8 cellular contexts compared by ENCODE assay signal in the genomic region with DNA sequence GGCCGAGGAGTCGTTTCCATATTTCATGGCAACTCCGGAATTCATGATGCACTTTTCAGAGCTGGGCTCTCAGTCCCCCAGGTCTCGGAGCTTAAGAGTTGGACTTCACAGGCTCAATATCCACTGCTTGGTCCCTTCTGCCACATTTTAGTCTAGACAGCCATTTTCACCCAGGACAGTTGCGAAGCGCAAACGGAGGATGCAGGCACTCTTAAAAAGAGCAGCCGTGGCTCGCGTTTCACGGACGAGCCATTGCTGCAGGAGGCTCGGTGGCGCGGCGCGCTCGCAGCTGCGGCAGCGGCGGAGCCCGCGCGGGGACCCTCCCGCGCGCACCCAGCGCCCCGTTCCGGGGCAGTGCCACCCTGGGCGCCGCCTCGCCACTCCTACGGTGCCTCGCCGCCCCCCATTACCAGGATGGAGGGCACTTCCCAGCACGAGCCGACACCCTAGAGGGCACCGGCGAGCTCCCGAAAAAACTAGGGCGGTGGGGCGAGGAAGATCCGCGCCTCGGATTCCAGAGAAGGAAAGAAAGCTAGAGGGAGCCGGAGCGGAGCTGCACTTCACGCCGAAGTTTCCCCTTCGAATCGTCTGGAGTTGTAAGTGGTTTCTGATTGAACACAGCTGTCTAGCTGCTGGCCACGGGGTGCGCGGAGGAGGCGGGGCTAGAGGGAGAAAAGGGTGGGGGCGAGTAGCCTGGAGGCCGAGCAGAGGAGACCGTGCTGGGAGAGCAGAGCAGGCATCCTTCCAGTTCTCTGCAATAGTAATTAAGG.
DNase-seq lines count a peak whose midpoint lies in the region; ATAC-seq and TF ChIP-seq lines count a peak whose summit lies in the region.

No MANE protein-coding gene starts in this region.

- H3K9me3 ChIP-seq in HUES6 (ENCODE audit: control insufficient read depth, insufficient read depth, low read depth, low read length) (no peaks in the 10 kb centered on the region), SU-DHL-6 (ENCODE audit: insufficient read depth, low read length) (no peaks in the 10 kb centered on the region), trophoblast cell (ENCODE audit: insufficient read depth, low read depth, low read length) (no peaks in the 10 kb centered on the region), tibial artery (no peaks in the 10 kb centered on the region)

- TF ChIP-seq CTCF in SU-DHL-6 (IDR thresholded peaks at IDR 0.05; ENCODE audit: insufficient read depth, low read length, poor library complexity, severe bottlenecking) = no peak
- TF ChIP-seq CTCF in tibial artery (IDR thresholded peaks at IDR 0.05) = peak in 1 of 2 experiments; percentile 8

- ATAC-seq in GM21423 (IDR thresholded peaks at IDR 0.05; ENCODE audit: unreplicated experiment) = peak; percentile 96

- no peak overlapping the region for H2AK5ac ChIP-seq in trophoblast cell (ENCODE audit: low read length)

- no peaks in the 10 kb centered on the region for H4K20me1 ChIP-seq in SU-DHL-6 (ENCODE audit: low read depth, low read length)

- peak overlapping the region; percentile 73 for H2BK12ac ChIP-seq in trophoblast cell (ENCODE audit: low read length)

- WGBS in trophoblast cell (ENCODE audit: extremely low coverage, insufficient coverage, insufficient read length) = no CpG with 5 or more reads among the region's 59 CpGs

- peak; percentile 87 for DNase-seq in D341Med (ENCODE audit: low spot score)
- peak; percentile 56 for DNase-seq in activated naive CD8-positive, alpha-beta T cell treated with anti-CD3 and anti-CD28 coated beads, Interleukin-2, amount 50 U/mL, for 16 hours (ENCODE audit: low read depth, low spot score)
- peak; percentile 95 for DNase-seq in cardiac septum (ENCODE audit: low spot score)
- DNase-seq in trophoblast cell = peak; percentile 42 to 62
- DNase-seq in tibial artery = peak; percentile 89 to 90

- H4K8ac ChIP-seq in trophoblast cell (ENCODE audit: low read depth, low read length) = peak overlapping the region; percentile 62

- H3K4me1 ChIP-seq in HUES6 (ENCODE audit: control insufficient read depth, insufficient read depth, low read length) (peaks cover 49% of the 10 kb centered on the region), trophoblast cell (ENCODE audit: control insufficient read depth in 1 of 2, insufficient read depth in 2 of 2, low read length in 2 of 2) (peaks cover 7 to 10% of the 10 kb centered on the region in 2 experiments), tibial artery (peaks cover 0 to 13% (median 6%) of the 10 kb centered on the region in 4 donors)

- H3K4me3 ChIP-seq in HUES6 (ENCODE audit: low read depth, low read length) (peak overlapping the region; percentile 90), SU-DHL-6 (ENCODE audit: insufficient read depth, low read length, poor library complexity, severe bottlenecking) (peak overlapping the region; percentile 57), trophoblast cell (ENCODE audit: low read depth, low read length) (peak overlapping the region; percentile 76), tibial artery (peak overlapping the region; percentile 71 to 78)

- H3K9ac ChIP-seq in HUES6 (ENCODE audit: low read length) = peak overlapping the region; percentile 78
- peak overlapping the region; percentile 37 for H3K9ac ChIP-seq in SU-DHL-6 (ENCODE audit: low read length)
- H3K9ac ChIP-seq in trophoblast cell (ENCODE audit: low read length) = peak overlapping the region; percentile 53

- H3F3A ChIP-seq in SU-DHL-6 (ENCODE audit: insufficient read depth) = no peaks in the 10 kb centered on the region

- peak overlapping the region; percentile 61 for H3K18ac ChIP-seq in trophoblast cell (ENCODE audit: low read length)

- H2AFZ ChIP-seq in SU-DHL-6 (ENCODE audit: low read depth, low read length, severe bottlenecking) (peak overlapping the region; percentile 89), trophoblast cell (ENCODE audit: insufficient read depth, low read length, poor library complexity) (peak overlapping the region; percentile 74)

- peak overlapping the region; percentile 35 for H4K12ac ChIP-seq in trophoblast cell (ENCODE audit: low read depth, low read length)

- peak overlapping the region; percentile 30; the same call in 1 of the 2 replicates for H3K27ac ChIP-seq in HUES6 (ENCODE audit: low read depth, low read length)
- no peak overlapping the region for H3K27ac ChIP-seq in SU-DHL-6 (ENCODE audit: low read depth, low read length)
- H3K27ac ChIP-seq in trophoblast cell (ENCODE audit: low read depth, low read length) = peak overlapping the region; percentile 11
- H3K27ac ChIP-seq in tibial artery = peak overlapping the region; percentile 74 to 77

- intact Hi-C loops in cardiac septum (cut with DNase I) (loop anchor here (2.0 to 10.0 kb wide), 4 partner anchors 37 to 210 kb away; no protein-coding TSS in a partner anchor), tibial artery (cut with DNase I; ENCODE audit: low total_unique reads) (no loop called here)

- H3K79me2 ChIP-seq in SU-DHL-6 (ENCODE audit: insufficient read depth, low read length) (no peaks in the 10 kb centered on the region), trophoblast cell (ENCODE audit: control insufficient read depth, insufficient read depth, low read length, poor library complexity) (no peaks in the 10 kb centered on the region)

- no peak overlapping the region for H3K23ac ChIP-seq in trophoblast cell (ENCODE audit: low read length)

- peak overlapping the region; percentile 65 for H4K91ac ChIP-seq in trophoblast cell (ENCODE audit: low read depth, low read length)

- H3K9me2 ChIP-seq in SU-DHL-6 (replicated peaks; ENCODE audit: insufficient read depth, low read length) = no peaks in the 10 kb centered on the region

- H3K79me1 ChIP-seq in trophoblast cell (ENCODE audit: low read length) = peaks cover 2% of the 10 kb centered on the region

- H3K4me2 ChIP-seq in SU-DHL-6 (ENCODE audit: low read depth, low read length, poor library complexity, severe bottlenecking) (peak overlapping the region; percentile 84), trophoblast cell (ENCODE audit: low read length) (peak overlapping the region; percentile 97)

- H3K36me3 ChIP-seq in HUES6 (ENCODE audit: control insufficient read depth, insufficient read depth, low read length) = no peaks in the 10 kb centered on the region
- H3K36me3 ChIP-seq in SU-DHL-6 (ENCODE audit: low read length) = no peaks in the 10 kb centered on the region
- no peaks in the 10 kb centered on the region for H3K36me3 ChIP-seq in trophoblast cell (ENCODE audit: control insufficient read depth in 1 of 2, insufficient read depth in 2 of 2, low read length in 2 of 2)
- H3K36me3 ChIP-seq in tibial artery = no peaks in the 10 kb centered on the region

- H2BK5ac ChIP-seq in trophoblast cell (ENCODE audit: low read depth, low read length, poor library complexity) = no peak overlapping the region

- peak overlapping the region; percentile 69 for H3K14ac ChIP-seq in trophoblast cell (ENCODE audit: low read length)

- no peaks in the 10 kb centered on the region; the same call in 1 of the 2 replicates for H3K27me3 ChIP-seq in HUES6 (ENCODE audit: control insufficient read depth, insufficient read depth, low read length)
- no peaks in the 10 kb centered on the region for H3K27me3 ChIP-seq in SU-DHL-6 (ENCODE audit: low read length)
- no peaks in the 10 kb centered on the region for H3K27me3 ChIP-seq in trophoblast cell (ENCODE audit: insufficient read depth, low read length)
- H3K27me3 ChIP-seq in tibial artery = no peaks in the 10 kb centered on the region

- no peak overlapping the region for H3K4ac ChIP-seq in trophoblast cell (ENCODE audit: low read depth, low read length)

- H2BK120ac ChIP-seq in trophoblast cell (ENCODE audit: insufficient read depth, low read length, poor library complexity) = peak overlapping the region; percentile 49
